Comparison of ENCODE assay signal across 1 cellular context in genomic region chr19:12983091-12983490, GRCh38.
TF ChIP-seq lines count a peak whose summit lies in the region.

No MANE protein-coding gene starts in this region.

TF ChIP-seq in GM23338, 12 proteins besides CTCF, POLR2A, EP300 and RAD21 (continued from another document):
- no peak for TF ChIP-seq ZNF462 (CRISPR knock-in tag; IDR thresholded peaks at IDR 0.05)
- TF ChIP-seq NANOG (IDR thresholded peaks at IDR 0.05; ENCODE audit: borderline replicate concordance): no peak
- no peak for TF ChIP-seq EZH2phosphoT487 (IDR thresholded peaks at IDR 0.05; ENCODE audit: unreplicated experiment)
- TF ChIP-seq STAT1 (IDR thresholded peaks at IDR 0.05; ENCODE audit: unreplicated experiment): no peak
- no peak for TF ChIP-seq POLR2AphosphoS5 (IDR thresholded peaks at IDR 0.05; ENCODE audit: low read depth)
- no peak for TF ChIP-seq ZNF114 (CRISPR knock-in tag; IDR thresholded peaks at IDR 0.05)
- no peak for TF ChIP-seq ZNF331 (CRISPR knock-in tag; IDR thresholded peaks at IDR 0.05; ENCODE audit: low read depth)
- no peak for TF ChIP-seq CREB1 (CRISPR knock-in tag; IDR thresholded peaks at IDR 0.05; ENCODE audit: low read depth)
- TF ChIP-seq ETS1 (IDR thresholded peaks at IDR 0.05): no peak
